Comparison of ENCODE assay signal across 18 cellular contexts in genomic region chr1:40986328-40986783, GRCh38. TPM values are rescaled to one million over a fixed set of nuclear protein-coding genes. Genes with fewer than 3 reads are reported as not detected.
DNase-seq lines count a peak whose midpoint lies in the region; ATAC-seq, FAIRE-seq and TF ChIP-seq lines count a peak whose summit lies in the region.
"Had no signal": no experiment of that assay in that cellular context is flagged by ENCODE, and none has a peak within 500 bp of the region (broad histone marks: within the 10 kb centered on the region; RNA-seq: fewer than 3 reads in every experiment).

No MANE protein-coding gene starts in this region.

- H3F3A ChIP-seq in Loucy (ENCODE audit: low read depth), result no peaks in the 10 kb centered on the region

- H2AFZ ChIP-seq in Loucy (ENCODE audit: low read length), result no peak overlapping the region

- H3K36me3 ChIP-seq in Loucy (ENCODE audit: insufficient read depth, low read length) (peaks cover 79% of the 10 kb centered on the region), kidney (ENCODE audit: control insufficient read depth in 1 of 2, insufficient read depth in 2 of 2, low read length in 2 of 2) (peaks cover 9 to 16% of the 10 kb centered on the region in 2 donors), sigmoid colon (peaks cover 4 to 62% (median 37%) of the 10 kb centered on the region in 4 donors), gastrocnemius medialis (peaks cover 0 to 68% of the 10 kb centered on the region in 2 donors)

- no peak for TF ChIP-seq EP300 in sigmoid colon (IDR thresholded peaks at IDR 0.05)

- H3K4me3 ChIP-seq in Loucy (ENCODE audit: low read length, poor library complexity, severe bottlenecking), result no peak overlapping the region
- H3K4me3 ChIP-seq in kidney (ENCODE audit: low read length in 2 of 2), result no peak overlapping the region
- H3K4me3 ChIP-seq in sigmoid colon, result no peak overlapping the region
- no peak overlapping the region for H3K4me3 ChIP-seq in gastrocnemius medialis
- H3K4me3 ChIP-seq: suprapubic skin had no signal

- H3K27ac ChIP-seq in kidney (ENCODE audit: low read depth in 2 of 2, low read length in 2 of 2) (peak overlapping the region; percentile 56 to 66), sigmoid colon (peak overlapping the region in 3 of 4 donors; percentile 93 to 98 (median 98)), gastrocnemius medialis (no peak overlapping the region)
- H3K27ac ChIP-seq: 22Rv1, C4-2B, suprapubic skin had no signal

- DNase-seq in NCI-H2171 treated with DMSO at 0.1 percent for 48 hours (lab: John Stamatoyannopoulos, UW) (peak; percentile 41), NCI-H2171 (lab: John Stamatoyannopoulos, UW) (no peak), kidney (no peak), sigmoid colon (no peak), NCI-H226 (no peak), DMS114 treated with DMSO at 0.1 percent for 48 hours (lab: John Stamatoyannopoulos, UW; ENCODE audit: unreplicated experiment) (no peak), gastrocnemius medialis (no peak)
- DNase-seq: activated CD4-positive, CD25-positive, alpha-beta regulatory T cell treated with anti-CD3 and anti-CD28 coated beads, Interleukin-2, amount 50 U/mL, for 72 hours; activated CD8-positive, alpha-beta memory T cell treated with anti-CD3 and anti-CD28 coated beads, Interleukin-2, amount 50 U/mL, for 48 hours; DMS153; effector CD8-positive, alpha-beta T cell; NCI-H2081; NCI-H748 treated with DMSO at 0.1 percent for 48 hours had no signal

- H3K9me2 ChIP-seq in Loucy (replicated peaks; ENCODE audit: low read depth, low read length), result no peaks in the 10 kb centered on the region

- H3K9ac ChIP-seq in Loucy (ENCODE audit: low read depth, low read length, poor library complexity, severe bottlenecking) (no peak overlapping the region), kidney (ENCODE audit: low read length in 2 of 2) (no peak overlapping the region)

- 96 to 97% methylated on average over 10 of the region's 10 CpGs for WGBS in sigmoid colon, 2 donors

- H4K20me1 ChIP-seq in Loucy (ENCODE audit: insufficient read depth, low read length, poor library complexity, severe bottlenecking), result peaks cover 52% of the 10 kb centered on the region

- TF ChIP-seq POLR2A in sigmoid colon (IDR thresholded peaks at IDR 0.05) (no peak), gastrocnemius medialis (IDR thresholded peaks at IDR 0.05) (no peak)

- H3K79me2 ChIP-seq in Loucy (ENCODE audit: insufficient read depth, low read length), result peaks cover 67% of the 10 kb centered on the region

- TF ChIP-seq CTCF in Loucy (conservative IDR thresholded peaks at IDR 0.05; ENCODE audit: low read length) (no peak), kidney (IDR thresholded peaks at IDR 0.05; ENCODE audit: borderline replicate concordance, extremely low read depth, insufficient read depth) (no peak), sigmoid colon (IDR thresholded peaks at IDR 0.05) (no peak), gastrocnemius medialis (IDR thresholded peaks at IDR 0.05 in 4 of 5, conservative IDR thresholded peaks at IDR 0.05 in 1 of 5) (no peak)

- H3K9me3 ChIP-seq in Loucy (ENCODE audit: insufficient read depth, low read depth, low read length), result no peaks in the 10 kb centered on the region
- H3K9me3 ChIP-seq in kidney (ENCODE audit: control insufficient read depth in 1 of 2, low read length in 2 of 2), result no peaks in the 10 kb centered on the region
- no peaks in the 10 kb centered on the region for H3K9me3 ChIP-seq in sigmoid colon
- H3K9me3 ChIP-seq in gastrocnemius medialis, result no peaks in the 10 kb centered on the region
- H3K9me3 ChIP-seq: suprapubic skin had no signal

- H3K27me3 ChIP-seq in Loucy (ENCODE audit: insufficient read depth, low read length, poor library complexity, severe bottlenecking), result no peaks in the 10 kb centered on the region
- H3K27me3 ChIP-seq in sigmoid colon, result no peaks in the 10 kb centered on the region
- no peaks in the 10 kb centered on the region for H3K27me3 ChIP-seq in gastrocnemius medialis
- H3K27me3 ChIP-seq: suprapubic skin had no signal

- peak overlapping the region; percentile 99 for H3K4me2 ChIP-seq in Loucy (ENCODE audit: low read depth, low read length, poor library complexity, severe bottlenecking)

- no peak for FAIRE-seq in kidney (lab: Jason Lieb, UNC)
- FAIRE-seq: islet of Langerhans had no signal

- ATAC-seq in gastrocnemius medialis, result no peak

- intact Hi-C loops in kidney (cut with DNase I) (no loop called here), sigmoid colon (cut with DNase I) (loop anchor here (10.0 kb wide), 1 partner anchor 118 kb away; no protein-coding TSS in a partner anchor), gastrocnemius medialis (cut with DNase I; ENCODE audit: low total_unique reads) (no loop called here)

- in situ Hi-C loops in gastrocnemius medialis (cut with MboI; ENCODE audit: low sequenced_read_pairs in 4 of 4), result no loop called here

- H3K4me1 ChIP-seq in Loucy (ENCODE audit: insufficient read depth, low read length, poor library complexity, severe bottlenecking), result peaks cover 63% of the 10 kb centered on the region
- H3K4me1 ChIP-seq in kidney (ENCODE audit: control insufficient read depth in 1 of 2, insufficient read depth in 1 of 2, low read depth in 1 of 2, low read length in 2 of 2), result peaks cover 22 to 28% of the 10 kb centered on the region in 2 donors
- peaks cover 0 to 73% (median 66%) of the 10 kb centered on the region in 4 donors for H3K4me1 ChIP-seq in sigmoid colon
- peaks cover 0 to 2% of the 10 kb centered on the region in 2 donors for H3K4me1 ChIP-seq in gastrocnemius medialis

RNA-seq across cellular contexts. Expression of gene CTPS1, which starts 6.9 kb away (rescaled TPM):
- total RNA-seq in kidney (23.8 TPM), sigmoid colon (10 to 100 TPM; 26.0 to 99.0 (median 58.0) TPM), gastrocnemius medialis (10 to 100 TPM in 3 of 4 donors, 1 to 10 TPM in 1; 9.5 to 24.3 (median 14.7) TPM)
- polyA plus RNA-seq in kidney (ENCODE audit: insufficient read depth, low read depth, low replicate concordance) (8.8 TPM), sigmoid colon (10 to 100 TPM in 1 of 3 donors, 1 to 10 TPM in 2; 1.8 to 18.1 (median 5.1) TPM)

RNA-seq across cellular contexts. Expression of gene SLFNL1, which starts 35.2 kb away (rescaled TPM):
- 0.50 TPM for total RNA-seq in kidney
- 0.32 TPM for polyA plus RNA-seq in kidney (ENCODE audit: insufficient read depth, low read depth, low replicate concordance)
- total RNA-seq in sigmoid colon, result under 1 TPM; 0.28 to 0.99 (median 0.38) TPM
- polyA plus RNA-seq in sigmoid colon, result under 1 TPM in 1 of 3 donors, not detected in 2; 0.32 TPM
- total RNA-seq in gastrocnemius medialis, result 1 to 10 TPM in 2 of 4 donors, under 1 TPM in 2; 0.29 to 2.0 (median 0.69) TPM

Comparison
In these comparisons a context has a peak if more than half of its experiments do, and no peak if none do; other contexts are left out.
1. H3K27ac ChIP-seq: peak in kidney (2 of 2) and sigmoid colon (3 of 4); none in gastrocnemius medialis (0 of 4).